In genomic region chr1:70140343-70140742, GRCh38 we compare ENCODE assay signal across 17 cellular contexts.
DNase-seq lines count a peak whose midpoint lies in the region; ATAC-seq and TF ChIP-seq lines count a peak whose summit lies in the region.
"Had no signal": no experiment of that assay in that cellular context is flagged by ENCODE, and none has a peak within 500 bp of the region (broad histone marks: within the 10 kb centered on the region; RNA-seq: fewer than 3 reads in every experiment).

No MANE protein-coding gene starts in this region.

- intact Hi-C loops in testis (cut with DNase I; ENCODE audit: low total_unique reads) = no loop called here
- intact Hi-C loops in Calu3 (cut with micrococcal nuclease; ENCODE audit: unreplicated experiment) = no loop called here

- ATAC-seq in HG03354 (IDR thresholded peaks at IDR 0.05; ENCODE audit: poor library complexity, severe bottlenecking, unreplicated experiment) = no peak

- H3K4me1 ChIP-seq in iPS-18a (ENCODE audit: control insufficient read depth, low read depth, low read length) (peaks cover 5% of the 10 kb centered on the region), testis (peaks cover 10% of the 10 kb centered on the region), Peyer's patch (no peaks in the 10 kb centered on the region)

- peak; percentile 4 for DNase-seq in DMS 273 (lab: John Stamatoyannopoulos, UW; ENCODE audit: unreplicated experiment)
- no peak for DNase-seq in DMS 273 treated with DMSO at 0.1 percent for 48 hours (lab: John Stamatoyannopoulos, UW)
- DNase-seq in caudate nucleus (lab: John Stamatoyannopoulos, UW) = peak in 4 of 61 donors; percentile 0 to 46 (median 34)
- DNase-seq in testis = peak; percentile 23
- DNase-seq in Peyer's patch = no peak
- no peak for DNase-seq in Calu3
- DNase-seq: activated B cell treated with CpG ODN at 0.5 μM for 24 hours; effector CD8-positive, alpha-beta T cell; NCI-H345; SHP77 treated with DMSO at 0.1 percent for 48 hours; stimulated activated CD4-positive, alpha-beta T cell treated with anti-CD3 and anti-CD28 coated beads, Interleukin-4, amount 100 ng/mL, for 24 hours had no signal

- no peak overlapping the region for H3K4me3 ChIP-seq in iPS-18a (ENCODE audit: low read length)
- no peak overlapping the region for H3K4me3 ChIP-seq in testis
- no peak overlapping the region for H3K4me3 ChIP-seq in Peyer's patch
- H3K4me3 ChIP-seq: suprapubic skin had no signal

- H3K36me3 ChIP-seq in iPS-18a (ENCODE audit: control insufficient read depth, low read depth, low read length) = no peaks in the 10 kb centered on the region
- H3K36me3 ChIP-seq in testis (ENCODE audit: low read depth, missing control alignments) = no peaks in the 10 kb centered on the region
- no peaks in the 10 kb centered on the region for H3K36me3 ChIP-seq in Peyer's patch
- H3K36me3 ChIP-seq: suprapubic skin had no signal

- H3K36me3 Mint-ChIP-seq in Calu3 (ENCODE audit: insufficient read depth, unreplicated experiment) = no peaks in the 10 kb centered on the region

- H3K27ac Mint-ChIP-seq in Calu3 (ENCODE audit: unreplicated experiment) = no peak overlapping the region
- H3K27ac Mint-ChIP-seq: activated B cell treated with CpG ODN at 0.5 μM for 24 hours; activated T-helper 2 cell treated with anti-CD3 and anti-CD28 coated beads, Interferon-gamma antibody, Interleukin-2, Interleukin-4, amounts not matched to agents 10 μg/mL and 5 μg/mL and 100 μg/mL, durations not matched to agents 14 hours and 24 hours and 36 hours had no signal

- H3K4me1 Mint-ChIP-seq in Calu3 (ENCODE audit: low read depth, unreplicated experiment) = no peaks in the 10 kb centered on the region
- H3K4me1 Mint-ChIP-seq: activated B cell treated with CpG ODN at 0.5 μM for 24 hours had no signal

- H3K9me3 Mint-ChIP-seq in Calu3 (ENCODE audit: low read depth, unreplicated experiment) = no peaks in the 10 kb centered on the region
- H3K9me3 Mint-ChIP-seq: activated B cell treated with CpG ODN at 0.5 μM for 24 hours; activated T-helper 2 cell treated with anti-CD3 and anti-CD28 coated beads, Interferon-gamma antibody, Interleukin-2, Interleukin-4, amounts not matched to agents 10 μg/mL and 5 μg/mL and 100 μg/mL, durations not matched to agents 14 hours and 24 hours and 36 hours had no signal

- H3K9me3 ChIP-seq in iPS-18a (ENCODE audit: control insufficient read depth, low read depth, low read length) (no peaks in the 10 kb centered on the region), testis (no peaks in the 10 kb centered on the region), Peyer's patch (no peaks in the 10 kb centered on the region)
- H3K9me3 ChIP-seq: neutrophil, suprapubic skin had no signal

- TF ChIP-seq POLR2A in testis (IDR thresholded peaks at IDR 0.05) (no peak), Peyer's patch (IDR thresholded peaks at IDR 0.05) (no peak)

- H3K27me3 ChIP-seq in iPS-18a (ENCODE audit: control insufficient read depth, insufficient read depth, low read length) (no peaks in the 10 kb centered on the region), testis (no peaks in the 10 kb centered on the region), Peyer's patch (no peaks in the 10 kb centered on the region)
- H3K27me3 ChIP-seq: neutrophil, suprapubic skin had no signal

- peak overlapping the region; percentile 9 for H3K9ac ChIP-seq in iPS-18a (ENCODE audit: low read length)

- H3K4me3 Mint-ChIP-seq in Calu3 (ENCODE audit: low read depth, unreplicated experiment) = no peak overlapping the region
- H3K4me3 Mint-ChIP-seq: activated B cell treated with CpG ODN at 0.5 μM for 24 hours had no signal

- TF ChIP-seq CTCF in testis (IDR thresholded peaks at IDR 0.05) (no peak), Peyer's patch (IDR thresholded peaks at IDR 0.05) (no peak), Calu3 (IDR thresholded peaks at IDR 0.05; ENCODE audit: unreplicated experiment) (no peak)

- H3K27me3 Mint-ChIP-seq in Calu3 (ENCODE audit: unreplicated experiment) = no peaks in the 10 kb centered on the region
- H3K27me3 Mint-ChIP-seq: activated B cell treated with CpG ODN at 0.5 μM for 24 hours had no signal

- CTCF ChIA-PET in Calu3 (lab: Charles Lee) = interaction anchor here (0.5 kb wide), 1 partner anchor 67 kb away, joined by 4 read pairs; no protein-coding TSS in a partner anchor

- H3K27ac ChIP-seq in caudate nucleus (ENCODE audit: low read depth, low read length) (peak overlapping the region; percentile 29), iPS-18a (ENCODE audit: low read length) (no peak overlapping the region), testis (no peak overlapping the region), Peyer's patch (no peak overlapping the region)
- H3K27ac ChIP-seq: 22Rv1, neutrophil, suprapubic skin had no signal

- no TSS peak for BruUV-seq in Calu3 (replicated peaks; lab: Mats Ljungman, UMichigan)

Comparison
In these comparisons a context has a peak if more than half of its experiments do, and no peak if none do; other contexts are left out.
1. DNase-seq: peak in DMS 273 (single experiment) and testis (single experiment); none in DMS 273 treated with DMSO at 0.1 percent for 48 hours (single experiment), Peyer's patch (0 of 3) and Calu3 (single experiment).